25 cellular contexts compared by ENCODE assay signal in genomic region chr4:109818268-109818667, GRCh38. TPM values are rescaled to one million over a fixed set of nuclear protein-coding genes. Genes with fewer than 3 reads are reported as not detected.
DNase-seq lines count a peak whose midpoint lies in the region; ATAC-seq and TF ChIP-seq lines count a peak whose summit lies in the region.
"Had no signal": no experiment of that assay in that cellular context is flagged by ENCODE, and none has a peak within 500 bp of the region (broad histone marks: within the 10 kb centered on the region; RNA-seq: fewer than 3 reads in every experiment).

No MANE protein-coding gene starts in this region.

- no peak for DNase-seq in T-helper 1 cell
- no peak for DNase-seq in CD4-positive, CD25-positive, alpha-beta regulatory T cell
- no peak for DNase-seq in activated CD8-positive, alpha-beta T cell treated with anti-CD3 and anti-CD28 coated beads for 36 hours
- DNase-seq in kidney glomerular epithelial cell (lab: John Stamatoyannopoulos, UW) = no peak
- no peak for DNase-seq in activated gamma-delta T cell (lab: John Stamatoyannopoulos, UW)
- DNase-seq: ACHN; CD8-positive, alpha-beta T cell; DND-41; H7; MM.1S; NCI-H1048; NCI-H1417 treated with DMSO at 0.1 percent for 48 hours; NCI-H187; NCI-H446 treated with DMSO at 0.1 percent for 48 hours; NCI-H526 treated with DMSO at 0.1 percent for 48 hours; PC-3; Right ventricle myocardium superior had no signal

- peaks cover 15% of the 10 kb centered on the region for H3K4me1 ChIP-seq in CD4-positive, CD25-positive, alpha-beta regulatory T cell (ENCODE audit: control insufficient read depth, insufficient read depth, low read length, poor library complexity, severe bottlenecking)

- TF ChIP-seq CTCF in activated CD8-positive, alpha-beta T cell treated with anti-CD3 and anti-CD28 coated beads for 36 hours (IDR thresholded peaks at IDR 0.05) = no peak
- TF ChIP-seq CTCF in brain (conservative IDR thresholded peaks at IDR 0.05) = no peak

- no peak for ATAC-seq in CD4-positive, CD25-positive, alpha-beta regulatory T cell (ENCODE audit: low read depth in 2 of 2)
- no peak for ATAC-seq in activated CD8-positive, alpha-beta T cell treated with anti-CD3 and anti-CD28 coated beads for 36 hours
- ATAC-seq in HG03342 (IDR thresholded peaks at IDR 0.05; ENCODE audit: unreplicated experiment) = no peak
- ATAC-seq: CD8-positive, alpha-beta T cell; PC-3 had no signal

- POLR2A ChIA-PET in activated CD8-positive, alpha-beta T cell treated with anti-CD3 and anti-CD28 coated beads for 36 hours (lab: Charles Lee) = no interaction called here

- H3K4me3 Mint-ChIP-seq in T-helper 1 cell treated with Interleukin-12 subunit alpha and Interleukin-12 subunit beta and Interleukin-4 antibody, amounts not matched to agents 30 μg/mL and 1 μg/mL, for 36 hours = no peak overlapping the region
- no peak overlapping the region for H3K4me3 Mint-ChIP-seq in CD4-positive, CD25-positive, alpha-beta regulatory T cell
- no peak overlapping the region for H3K4me3 Mint-ChIP-seq in activated CD8-positive, alpha-beta T cell treated with anti-CD3 and anti-CD28 coated beads for 36 hours
- peak overlapping the region in 4 of 5 experiments; percentile 47 to 99 (median 62) for H3K4me3 Mint-ChIP-seq in brain
- H3K4me3 Mint-ChIP-seq: CD8-positive, alpha-beta T cell had no signal

- no peaks in the 10 kb centered on the region for H3K9me3 ChIP-seq in CD4-positive, CD25-positive, alpha-beta regulatory T cell (ENCODE audit: control insufficient read depth in 2 of 2, low read length in 2 of 2)
- H3K9me3 ChIP-seq: BLaER1 had no signal

- H3K4me1 Mint-ChIP-seq in T-helper 1 cell treated with Interleukin-12 subunit alpha and Interleukin-12 subunit beta and Interleukin-4 antibody, amounts not matched to agents 30 μg/mL and 1 μg/mL, for 36 hours (ENCODE audit: low read depth) = peaks cover 40% of the 10 kb centered on the region
- H3K4me1 Mint-ChIP-seq in CD4-positive, CD25-positive, alpha-beta regulatory T cell = peaks cover 37 to 57% (median 49%) of the 10 kb centered on the region in 4 donors
- peaks cover 62% of the 10 kb centered on the region for H3K4me1 Mint-ChIP-seq in activated CD8-positive, alpha-beta T cell treated with anti-CD3 and anti-CD28 coated beads for 36 hours (ENCODE audit: low read depth)
- peaks cover 65% of the 10 kb centered on the region for H3K4me1 Mint-ChIP-seq in brain

- intact Hi-C loops in activated CD8-positive, alpha-beta T cell treated with anti-CD3 and anti-CD28 coated beads for 36 hours (cut with micrococcal nuclease) = loop anchor here (5.0 kb wide), 1 partner anchor 396 kb away; no protein-coding TSS in a partner anchor

- CTCF ChIA-PET in activated CD8-positive, alpha-beta T cell treated with anti-CD3 and anti-CD28 coated beads for 36 hours (lab: Charles Lee) = interaction anchor here (2.5 kb wide), 1 partner anchor 8 kb away, joined by 17 read pairs; the partner anchor contains the start of gene RRH

- no peak overlapping the region for H3K27ac ChIP-seq in CD4-positive, CD25-positive, alpha-beta regulatory T cell (ENCODE audit: insufficient read depth, low read length, poor library complexity, severe bottlenecking)
- H3K27ac ChIP-seq: 22Rv1, BLaER1 had no signal

- peak overlapping the region; percentile 9 for H3K27ac Mint-ChIP-seq in T-helper 1 cell treated with Interleukin-12 subunit alpha and Interleukin-12 subunit beta and Interleukin-4 antibody, amounts not matched to agents 30 μg/mL and 1 μg/mL, for 36 hours
- H3K27ac Mint-ChIP-seq in CD4-positive, CD25-positive, alpha-beta regulatory T cell = peak overlapping the region in 2 of 3 donors; percentile 23 to 49
- H3K27ac Mint-ChIP-seq in activated CD8-positive, alpha-beta T cell treated with anti-CD3 and anti-CD28 coated beads for 36 hours = peak overlapping the region; percentile 51
- no peak overlapping the region for H3K27ac Mint-ChIP-seq in brain

- no peak overlapping the region for H3K4me3 ChIP-seq in CD4-positive, CD25-positive, alpha-beta regulatory T cell (ENCODE audit: low read depth, low read length)
- H3K4me3 ChIP-seq: BLaER1 had no signal

- H3K36me3 ChIP-seq in CD4-positive, CD25-positive, alpha-beta regulatory T cell (ENCODE audit: control insufficient read depth, insufficient read depth, low read length) = peaks cover 47% of the 10 kb centered on the region

- no peaks in the 10 kb centered on the region for H3K27me3 Mint-ChIP-seq in T-helper 1 cell treated with Interleukin-12 subunit alpha and Interleukin-12 subunit beta and Interleukin-4 antibody, amounts not matched to agents 30 μg/mL and 1 μg/mL, for 36 hours (ENCODE audit: low read depth)
- H3K27me3 Mint-ChIP-seq in CD4-positive, CD25-positive, alpha-beta regulatory T cell = no peaks in the 10 kb centered on the region
- no peaks in the 10 kb centered on the region for H3K27me3 Mint-ChIP-seq in activated CD8-positive, alpha-beta T cell treated with anti-CD3 and anti-CD28 coated beads for 36 hours
- H3K27me3 Mint-ChIP-seq in brain = peaks cover 14% of the 10 kb centered on the region

- H3K36me3 Mint-ChIP-seq in T-helper 1 cell treated with Interleukin-12 subunit alpha and Interleukin-12 subunit beta and Interleukin-4 antibody, amounts not matched to agents 30 μg/mL and 1 μg/mL, for 36 hours (ENCODE audit: low read depth) = peaks cover 47% of the 10 kb centered on the region
- H3K36me3 Mint-ChIP-seq in CD4-positive, CD25-positive, alpha-beta regulatory T cell = peaks cover 32% of the 10 kb centered on the region
- H3K36me3 Mint-ChIP-seq in activated CD8-positive, alpha-beta T cell treated with anti-CD3 and anti-CD28 coated beads for 36 hours (ENCODE audit: low read depth) = peaks cover 62% of the 10 kb centered on the region
- H3K36me3 Mint-ChIP-seq in brain = peaks cover 59% of the 10 kb centered on the region

- H3K9me3 Mint-ChIP-seq in T-helper 1 cell treated with Interleukin-12 subunit alpha and Interleukin-12 subunit beta and Interleukin-4 antibody, amounts not matched to agents 30 μg/mL and 1 μg/mL, for 36 hours = no peaks in the 10 kb centered on the region
- H3K9me3 Mint-ChIP-seq in CD4-positive, CD25-positive, alpha-beta regulatory T cell = no peaks in the 10 kb centered on the region
- H3K9me3 Mint-ChIP-seq in activated CD8-positive, alpha-beta T cell treated with anti-CD3 and anti-CD28 coated beads for 36 hours = no peaks in the 10 kb centered on the region
- H3K9me3 Mint-ChIP-seq in brain = no peaks in the 10 kb centered on the region
- H3K9me3 Mint-ChIP-seq: CD8-positive, alpha-beta T cell had no signal

- H3K27me3 ChIP-seq in CD4-positive, CD25-positive, alpha-beta regulatory T cell (ENCODE audit: control insufficient read depth, insufficient read depth, low read length) = no peaks in the 10 kb centered on the region
- H3K27me3 ChIP-seq: BLaER1 had no signal

RNA-seq across cellular contexts. Expression of gene GAR1, which starts 2.7 kb away (rescaled TPM):
- total RNA-seq in CD4-positive, CD25-positive, alpha-beta regulatory T cell = 14.3 TPM
- polyA plus RNA-seq in CD4-positive, CD25-positive, alpha-beta regulatory T cell = 10 to 100 TPM in 3 of 4 donors, 1 to 10 TPM in 1; 9.8 to 17.4 (median 15.8) TPM
- 10 to 100 TPM; 36.4 to 42.1 TPM for total RNA-seq in activated CD8-positive, alpha-beta T cell treated with anti-CD3 and anti-CD28 coated beads for 36 hours
- 15.9 TPM for polyA plus RNA-seq in brain (ENCODE audit: insufficient read depth, low read depth, low replicate concordance)

RNA-seq across cellular contexts. Expression of gene RRH, which starts 9.5 kb away (rescaled TPM):
- total RNA-seq in CD4-positive, CD25-positive, alpha-beta regulatory T cell = 0.27 TPM
- polyA plus RNA-seq in CD4-positive, CD25-positive, alpha-beta regulatory T cell = not detected
- not detected for total RNA-seq in activated CD8-positive, alpha-beta T cell treated with anti-CD3 and anti-CD28 coated beads for 36 hours
- polyA plus RNA-seq in brain (ENCODE audit: insufficient read depth, low read depth, low replicate concordance) = not detected
- total RNA-seq: CD8-positive, alpha-beta T cell; G401; H7; LHCN-M2; Right ventricle myocardium superior; RPMI7951 had no signal

RNA-seq across cellular contexts. Expression of gene CFI, which starts 16.5 kb away (rescaled TPM):
- total RNA-seq in CD4-positive, CD25-positive, alpha-beta regulatory T cell = not detected
- not detected for polyA plus RNA-seq in CD4-positive, CD25-positive, alpha-beta regulatory T cell
- total RNA-seq in activated CD8-positive, alpha-beta T cell treated with anti-CD3 and anti-CD28 coated beads for 36 hours = not detected
- 2.2 TPM for polyA plus RNA-seq in brain (ENCODE audit: insufficient read depth, low read depth, low replicate concordance)
- total RNA-seq: CD8-positive, alpha-beta T cell; G401; H7; PC-3 had no signal

RNA-seq across cellular contexts. Expression of gene LRIT3, which starts 29.6 kb away (rescaled TPM):
- 0.25 TPM for total RNA-seq in CD4-positive, CD25-positive, alpha-beta regulatory T cell
- under 1 TPM in 2 of 4 donors, not detected in 2; 0.07 to 0.08 TPM for polyA plus RNA-seq in CD4-positive, CD25-positive, alpha-beta regulatory T cell
- total RNA-seq in activated CD8-positive, alpha-beta T cell treated with anti-CD3 and anti-CD28 coated beads for 36 hours = under 1 TPM; 0.13 to 0.16 TPM
- polyA plus RNA-seq in brain (ENCODE audit: insufficient read depth, low read depth, low replicate concordance) = not detected
- total RNA-seq: G401, LHCN-M2, Right ventricle myocardium superior, RPMI7951 had no signal

Comparison
In these comparisons a context has a peak if more than half of its experiments do, and no peak if none do; other contexts are left out.
1. H3K27ac Mint-ChIP-seq: peak in T-helper 1 cell treated with Interleukin-12 subunit alpha and Interleukin-12 subunit beta and Interleukin-4 antibody, amounts not matched to agents 30 μg/mL and 1 μg/mL, for 36 hours (single experiment), CD4-positive, CD25-positive, alpha-beta regulatory T cell (2 of 3) and activated CD8-positive, alpha-beta T cell treated with anti-CD3 and anti-CD28 coated beads for 36 hours (single experiment); none in brain (0 of 5).
2. H3K4me3 Mint-ChIP-seq: peak in brain (4 of 5); none in T-helper 1 cell treated with Interleukin-12 subunit alpha and Interleukin-12 subunit beta and Interleukin-4 antibody, amounts not matched to agents 30 μg/mL and 1 μg/mL, for 36 hours (single experiment), CD4-positive, CD25-positive, alpha-beta regulatory T cell (0 of 4) and activated CD8-positive, alpha-beta T cell treated with anti-CD3 and anti-CD28 coated beads for 36 hours (single experiment).